In genomic region chr11:3831378-3832239, GRCh38 we compare ENCODE assay signal across 11 cellular contexts. TPM values are rescaled to one million over a fixed set of nuclear protein-coding genes. Genes with fewer than 3 reads are reported as not detected.
DNase-seq lines count a peak whose midpoint lies in the region; ATAC-seq and TF ChIP-seq lines count a peak whose summit lies in the region.
"Had no signal": no experiment of that assay in that cellular context is flagged by ENCODE, and none has a peak within 500 bp of the region (broad histone marks: within the 10 kb centered on the region; RNA-seq: fewer than 3 reads in every experiment).

No MANE protein-coding gene starts in this region.

- H3K36me3 ChIP-seq in brain microvascular endothelial cell (replicated peaks), result peaks cover 36% of the 10 kb centered on the region
- H3K36me3 ChIP-seq in muscle layer of colon (ENCODE audit: insufficient read depth, low read length), result peaks cover 22% of the 10 kb centered on the region
- peaks cover 6% of the 10 kb centered on the region for H3K36me3 ChIP-seq in H7 (replicated peaks; ENCODE audit: control insufficient read depth, insufficient read depth, low read length)

- H3K27me3 ChIP-seq in brain microvascular endothelial cell (replicated peaks) (no peaks in the 10 kb centered on the region), muscle layer of colon (ENCODE audit: control insufficient read depth in 1 of 2, insufficient read depth in 2 of 2, low read length in 2 of 2) (no peaks in the 10 kb centered on the region), H7 (ENCODE audit: control insufficient read depth, insufficient read depth, low read length) (no peaks in the 10 kb centered on the region)

- ATAC-seq in GM19467 (IDR thresholded peaks at IDR 0.05; ENCODE audit: unreplicated experiment), result no peak
- no peak for ATAC-seq in HG03571 (IDR thresholded peaks at IDR 0.05; ENCODE audit: unreplicated experiment)

- H3K4me1 ChIP-seq in muscle layer of colon (ENCODE audit: insufficient read depth, low read length), result peaks cover 19% of the 10 kb centered on the region

- TF ChIP-seq POLR2A in NB4 (IDR thresholded peaks at IDR 0.05; ENCODE audit: extremely low read depth, insufficient read length), result no peak

- no peaks in the 10 kb centered on the region for H3K9me3 ChIP-seq in muscle layer of colon (ENCODE audit: low read length)
- H3K9me3 ChIP-seq: HAP-1 had no signal

- in situ Hi-C loops in brain microvascular endothelial cell (cut with HindIII; ENCODE audit: low pct_ligation_motif_present, low sequenced_read_pairs), result loop anchor here (25.0 kb wide), 1 partner anchor 231 kb away; no protein-coding TSS in a partner anchor

- DNase-seq in CD1c-positive myeloid dendritic cell (ENCODE audit: extremely low spot score) (peak; percentile 91), NB4 (ENCODE audit: low read depth) (peak; percentile 40), brain microvascular endothelial cell (no peak), H7 (no peak), mucosa of gallbladder (ENCODE audit: low spot score) (no peak)

- H3K4me3 ChIP-seq in NB4 (ENCODE audit: low read depth, low read length), result no peak overlapping the region
- H3K4me3 ChIP-seq in brain microvascular endothelial cell (ENCODE audit: low read depth, low read length), result no peak overlapping the region
- no peak overlapping the region for H3K4me3 ChIP-seq in muscle layer of colon (ENCODE audit: low read depth in 1 of 2, low read length in 2 of 2)
- no peak overlapping the region for H3K4me3 ChIP-seq in H7 (ENCODE audit: insufficient read depth, low read depth, low read length)
- H3K4me3 ChIP-seq: HAP-1, lung, SK-N-MC had no signal

- TF ChIP-seq CTCF in NB4 (IDR thresholded peaks at IDR 0.05; ENCODE audit: low read depth, low read length), result no peak
- TF ChIP-seq CTCF in brain microvascular endothelial cell (IDR thresholded peaks at IDR 0.05; ENCODE audit: low read depth, low read length, missing control alignments), result no peak

- no peak overlapping the region for H3K9ac ChIP-seq in muscle layer of colon (ENCODE audit: low read length)

- H3K27ac ChIP-seq in brain microvascular endothelial cell (peak overlapping the region; percentile 15), muscle layer of colon (ENCODE audit: low read depth, low read length) (peak overlapping the region; percentile 29)
- H3K27ac ChIP-seq: SK-N-MC had no signal

RNA-seq across cellular contexts. Expression of gene RHOG, which starts 9.2 kb away (rescaled TPM):
- total RNA-seq in H7 (2014; rRNA removed; shearing (Covaris generic)), result 14.9 and 20.2 TPM in 2 replicates
- 57.2 TPM for total RNA-seq in mucosa of gallbladder

RNA-seq across cellular contexts. Expression of gene PGAP2, which starts 23.2 kb away (rescaled TPM):
- total RNA-seq in H7 (2014; rRNA removed; shearing (Covaris generic)), result 17.3 and 21.0 TPM in 2 replicates
- total RNA-seq in mucosa of gallbladder, result 22.6 TPM

RNA-seq across cellular contexts. Expression of gene STIM1, which starts 23.9 kb away (rescaled TPM):
- 20.8 and 23.6 TPM in 2 replicates for total RNA-seq in H7 (2014; rRNA removed; shearing (Covaris generic))
- 123 TPM for total RNA-seq in mucosa of gallbladder

RNA-seq across cellular contexts. Expression of gene NUP98, which starts 34.3 kb away (rescaled TPM):
- 126 and 132 TPM in 2 replicates for total RNA-seq in H7 (2014; rRNA removed; shearing (Covaris generic))
- 60.1 TPM for total RNA-seq in mucosa of gallbladder

Comparison
In these comparisons a context has a peak if more than half of its experiments do, and no peak if none do; other contexts are left out.
1. DNase-seq: peak in CD1c-positive myeloid dendritic cell (single experiment) and NB4 (single experiment); none in brain microvascular endothelial cell (single experiment), H7 (single experiment) and mucosa of gallbladder (single experiment).